ENCODE assay signal across 1 cellular context in the genomic region with DNA sequence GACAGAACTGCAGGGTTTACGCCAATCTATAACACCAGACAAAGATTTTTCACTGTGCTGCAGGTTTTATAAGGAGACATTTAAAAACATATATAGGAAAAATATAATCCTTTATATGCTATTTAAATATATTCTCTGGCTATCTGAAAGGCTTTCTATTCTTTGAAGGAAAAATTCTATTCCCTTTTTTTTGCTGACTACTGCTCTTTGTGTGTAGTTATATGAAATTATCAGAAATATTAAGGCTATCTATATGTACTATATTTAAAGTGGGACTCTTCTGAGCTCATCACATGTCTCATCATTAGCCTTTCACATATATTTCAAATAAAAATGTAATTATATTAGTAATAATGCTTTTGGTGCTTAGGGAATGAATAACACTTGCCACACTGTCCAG.
TF ChIP-seq lines count a peak whose summit lies in the region.

No MANE protein-coding gene starts in this region.

TF ChIP-seq in GM23338, 12 proteins besides CTCF, POLR2A, EP300 and RAD21 (continued from another document):
- TF ChIP-seq, protein P1, sequence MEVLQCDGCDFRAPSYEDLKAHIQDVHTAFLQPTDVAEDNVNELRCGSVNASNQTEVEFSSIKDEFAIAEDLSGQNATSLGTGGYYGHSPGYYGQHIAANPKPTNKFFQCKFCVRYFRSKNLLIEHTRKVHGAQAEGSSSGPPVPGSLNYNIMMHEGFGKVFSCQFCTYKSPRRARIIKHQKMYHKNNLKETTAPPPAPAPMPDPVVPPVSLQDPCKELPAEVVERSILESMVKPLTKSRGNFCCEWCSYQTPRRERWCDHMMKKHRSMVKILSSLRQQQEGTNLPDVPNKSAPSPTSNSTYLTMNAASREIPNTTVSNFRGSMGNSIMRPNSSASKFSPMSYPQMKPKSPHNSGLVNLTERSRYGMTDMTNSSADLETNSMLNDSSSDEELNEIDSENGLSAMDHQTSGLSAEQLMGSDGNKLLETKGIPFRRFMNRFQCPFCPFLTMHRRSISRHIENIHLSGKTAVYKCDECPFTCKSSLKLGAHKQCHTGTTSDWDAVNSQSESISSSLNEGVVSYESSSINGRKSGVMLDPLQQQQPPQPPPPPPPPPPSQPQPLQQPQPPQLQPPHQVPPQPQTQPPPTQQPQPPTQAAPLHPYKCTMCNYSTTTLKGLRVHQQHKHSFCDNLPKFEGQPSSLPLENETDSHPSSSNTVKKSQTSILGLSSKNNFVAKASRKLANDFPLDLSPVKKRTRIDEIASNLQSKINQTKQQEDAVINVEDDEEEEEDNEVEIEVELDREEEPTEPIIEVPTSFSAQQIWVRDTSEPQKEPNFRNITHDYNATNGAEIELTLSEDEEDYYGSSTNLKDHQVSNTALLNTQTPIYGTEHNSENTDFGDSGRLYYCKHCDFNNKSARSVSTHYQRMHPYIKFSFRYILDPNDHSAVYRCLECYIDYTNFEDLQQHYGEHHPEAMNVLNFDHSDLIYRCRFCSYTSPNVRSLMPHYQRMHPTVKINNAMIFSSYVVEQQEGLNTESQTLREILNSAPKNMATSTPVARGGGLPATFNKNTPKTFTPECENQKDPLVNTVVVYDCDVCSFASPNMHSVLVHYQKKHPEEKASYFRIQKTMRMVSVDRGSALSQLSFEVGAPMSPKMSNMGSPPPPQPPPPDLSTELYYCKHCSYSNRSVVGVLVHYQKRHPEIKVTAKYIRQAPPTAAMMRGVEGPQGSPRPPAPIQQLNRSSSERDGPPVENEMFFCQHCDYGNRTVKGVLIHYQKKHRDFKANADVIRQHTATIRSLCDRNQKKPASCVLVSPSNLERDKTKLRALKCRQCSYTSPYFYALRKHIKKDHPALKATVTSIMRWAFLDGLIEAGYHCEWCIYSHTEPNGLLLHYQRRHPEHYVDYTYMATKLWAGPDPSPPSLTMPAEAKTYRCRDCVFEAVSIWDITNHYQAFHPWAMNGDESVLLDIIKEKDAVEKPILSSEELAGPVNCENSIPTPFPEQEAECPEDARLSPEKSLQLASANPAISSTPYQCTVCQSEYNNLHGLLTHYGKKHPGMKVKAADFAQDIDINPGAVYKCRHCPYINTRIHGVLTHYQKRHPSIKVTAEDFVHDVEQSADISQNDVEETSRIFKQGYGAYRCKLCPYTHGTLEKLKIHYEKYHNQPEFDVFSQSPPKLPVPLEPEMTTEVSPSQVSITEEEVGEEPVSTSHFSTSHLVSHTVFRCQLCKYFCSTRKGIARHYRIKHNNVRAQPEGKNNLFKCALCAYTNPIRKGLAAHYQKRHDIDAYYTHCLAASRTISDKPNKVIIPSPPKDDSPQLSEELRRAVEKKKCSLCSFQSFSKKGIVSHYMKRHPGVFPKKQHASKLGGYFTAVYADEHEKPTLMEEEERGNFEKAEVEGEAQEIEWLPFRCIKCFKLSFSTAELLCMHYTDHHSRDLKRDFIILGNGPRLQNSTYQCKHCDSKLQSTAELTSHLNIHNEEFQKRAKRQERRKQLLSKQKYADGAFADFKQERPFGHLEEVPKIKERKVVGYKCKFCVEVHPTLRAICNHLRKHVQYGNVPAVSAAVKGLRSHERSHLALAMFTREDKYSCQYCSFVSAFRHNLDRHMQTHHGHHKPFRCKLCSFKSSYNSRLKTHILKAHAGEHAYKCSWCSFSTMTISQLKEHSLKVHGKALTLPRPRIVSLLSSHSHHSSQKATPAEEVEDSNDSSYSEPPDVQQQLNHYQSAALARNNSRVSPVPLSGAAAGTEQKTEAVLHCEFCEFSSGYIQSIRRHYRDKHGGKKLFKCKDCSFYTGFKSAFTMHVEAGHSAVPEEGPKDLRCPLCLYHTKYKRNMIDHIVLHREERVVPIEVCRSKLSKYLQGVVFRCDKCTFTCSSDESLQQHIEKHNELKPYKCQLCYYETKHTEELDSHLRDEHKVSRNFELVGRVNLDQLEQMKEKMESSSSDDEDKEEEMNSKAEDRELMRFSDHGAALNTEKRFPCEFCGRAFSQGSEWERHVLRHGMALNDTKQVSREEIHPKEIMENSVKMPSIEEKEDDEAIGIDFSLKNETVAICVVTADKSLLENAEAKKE (CRISPR knock-in tag; IDR thresholded peaks at IDR 0.05), result no peak
- TF ChIP-seq ZNF331 (CRISPR knock-in tag; IDR thresholded peaks at IDR 0.05; ENCODE audit: low read depth), result no peak
- no peak for TF ChIP-seq EZH2phosphoT487 (IDR thresholded peaks at IDR 0.05; ENCODE audit: unreplicated experiment)
- no peak for TF ChIP-seq CREB1 (CRISPR knock-in tag; IDR thresholded peaks at IDR 0.05; ENCODE audit: low read depth)
TF ChIP-seq in GM23338: peak in this region for 0.
